11 cellular contexts compared by ENCODE assay signal in the genomic region with DNA sequence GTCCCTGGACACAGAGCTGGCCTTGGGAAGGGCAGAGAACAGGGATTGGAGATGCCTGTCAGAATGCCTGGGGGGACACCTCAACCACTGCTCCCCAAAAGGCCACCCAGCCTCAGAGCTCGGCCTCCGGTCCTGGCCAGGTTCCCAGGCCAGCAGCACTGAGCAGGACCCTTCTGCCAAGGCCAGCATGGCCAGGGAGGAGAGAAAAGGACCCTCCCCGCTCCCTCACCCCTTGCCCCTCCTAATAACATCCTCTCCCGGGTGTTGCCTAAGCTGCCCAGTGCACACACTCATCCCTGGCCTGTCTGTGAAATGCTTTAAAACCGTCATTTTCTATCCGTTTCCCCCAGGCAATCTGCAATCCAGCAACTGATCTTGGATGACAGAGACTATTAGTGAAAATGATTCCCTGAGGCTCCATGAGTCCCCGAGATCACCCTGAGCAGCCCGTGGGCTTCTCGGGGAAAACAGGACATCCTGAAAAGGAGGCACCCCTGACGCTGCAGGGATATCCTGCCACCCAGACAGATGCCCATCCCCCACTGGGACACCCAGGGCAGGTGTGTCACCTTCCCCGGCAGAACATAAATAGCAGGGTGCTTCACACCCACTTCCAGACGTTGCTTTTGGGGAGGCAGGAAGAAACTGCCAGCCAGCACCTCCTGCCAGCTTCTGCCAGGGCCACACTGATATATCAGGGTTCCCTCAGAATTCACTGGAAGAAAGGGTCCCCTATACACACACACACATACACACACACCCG.
DNase-seq lines count a peak whose midpoint lies in the region; ATAC-seq and TF ChIP-seq lines count a peak whose summit lies in the region.
"Had no signal": no experiment of that assay in that cellular context is flagged by ENCODE, and none has a peak within 500 bp of the region (broad histone marks: within the 10 kb centered on the region; RNA-seq: fewer than 3 reads in every experiment).

No MANE protein-coding gene starts in this region.

- H3K27me3 ChIP-seq in adrenal gland (no peaks in the 10 kb centered on the region), hepatocyte (no peaks in the 10 kb centered on the region)

- WGBS in adrenal gland, 4 donors: 63 to 74% (median 65%) methylated on average over 7 to 13 of the region's 13 CpGs
- 74% methylated on average over 13 of the region's 13 CpGs for WGBS in hepatocyte (ENCODE audit: low lambda C conversion rate, missing lambda C conversion rate)

- TF ChIP-seq CTCF in adrenal gland (IDR thresholded peaks at IDR 0.05) (no peak), hepatocyte (IDR thresholded peaks at IDR 0.05; ENCODE audit: poor library complexity) (no peak)

- H3K9me2 ChIP-seq in hepatocyte (replicated peaks; ENCODE audit: insufficient read depth): no peaks in the 10 kb centered on the region

- H3K4me1 ChIP-seq in adrenal gland (replicated peaks in 1 of 2): peaks cover 0 to 18% of the 10 kb centered on the region in 2 donors
- peaks cover 56% of the 10 kb centered on the region for H3K4me1 ChIP-seq in hepatocyte (ENCODE audit: insufficient read depth)

- H3K4me2 ChIP-seq in hepatocyte: no peak overlapping the region

- no peaks in the 10 kb centered on the region for H3K36me3 ChIP-seq in adrenal gland (replicated peaks in 1 of 2)
- H3K36me3 ChIP-seq in hepatocyte (replicated peaks; ENCODE audit: insufficient read depth, low read depth): no peaks in the 10 kb centered on the region

- ATAC-seq in HG02870 (IDR thresholded peaks at IDR 0.05; ENCODE audit: unreplicated experiment): no peak
- ATAC-seq in HG02852 (IDR thresholded peaks at IDR 0.05; ENCODE audit: unreplicated experiment): no peak

- peaks cover 2% of the 10 kb centered on the region for H3K79me2 ChIP-seq in hepatocyte

- H2AFZ ChIP-seq in hepatocyte: no peak overlapping the region

- no peaks in the 10 kb centered on the region for H3K9me3 ChIP-seq in adrenal gland (replicated peaks in 1 of 3)
- no peaks in the 10 kb centered on the region for H3K9me3 ChIP-seq in hepatocyte (ENCODE audit: low read depth)

- no peak for TF ChIP-seq POLR2A in adrenal gland (IDR thresholded peaks at IDR 0.05)

- no peak overlapping the region for H3K4me3 ChIP-seq in adrenal gland
- H3K4me3 ChIP-seq in hepatocyte: no peak overlapping the region
- no peak overlapping the region for H3K4me3 ChIP-seq in skin epidermis

- peak overlapping the region in 3 of 5 donors; percentile 39 to 78 (median 71) for H3K27ac ChIP-seq in adrenal gland
- peak overlapping the region; percentile 62 for H3K27ac ChIP-seq in hepatocyte
- peak overlapping the region in 14 of 21 experiments; percentile 7 to 77 (median 61) for H3K27ac ChIP-seq in skin epidermis

- intact Hi-C loops in adrenal gland (cut with DNase I): no loop called here

- DNase-seq in GM04504 (ENCODE audit: low read depth) (peak; percentile 71), adrenal gland (peak in 5 of 7 donors; percentile 1 to 42 (median 9)), hepatocyte (ENCODE audit: low spot score) (no peak), NCI-H446 treated with DMSO at 0.1 percent for 48 hours (lab: John Stamatoyannopoulos, UW) (no peak)
- no peak for DNase-seq in activated CD4-positive, alpha-beta T cell treated with anti-CD3 and anti-CD28 coated beads for 48 hours
- DNase-seq: NCI-H1930, NCI-H82, SHP77 treated with DMSO at 0.1 percent for 48 hours had no signal

- no peaks in the 10 kb centered on the region for H4K20me1 ChIP-seq in hepatocyte (ENCODE audit: insufficient read depth, poor library complexity, severe bottlenecking)

Comparison
In these comparisons a context has a peak if more than half of its experiments do, and no peak if none do; other contexts are left out.
1. DNase-seq: peak in GM04504 (single experiment) and adrenal gland (5 of 7); none in hepatocyte (single experiment), NCI-H446 treated with DMSO at 0.1 percent for 48 hours (single experiment) and activated CD4-positive, alpha-beta T cell treated with anti-CD3 and anti-CD28 coated beads for 48 hours (single experiment).
2. Peak in every context shown above with its lines, with median percentiles within 50 percentile points of each other: H3K27ac ChIP-seq.